Comparison of ENCODE assay signal across 35 cellular contexts in genomic region chr1:119742677-119743076, GRCh38. TPM values are rescaled to one million over a fixed set of nuclear protein-coding genes. Genes with fewer than 3 reads are reported as not detected.
DNase-seq lines count a peak whose midpoint lies in the region; ATAC-seq, FAIRE-seq and TF ChIP-seq lines count a peak whose summit lies in the region.
"Had no signal": no experiment of that assay in that cellular context is flagged by ENCODE, and none has a peak within 500 bp of the region (broad histone marks: within the 10 kb centered on the region; RNA-seq: fewer than 3 reads in every experiment).

No MANE protein-coding gene starts in this region.

- H3K27ac Mint-ChIP-seq in nephron = peak overlapping the region in 2 of 3 experiments; percentile 77 to 84
- H3K27ac Mint-ChIP-seq: activated CD4-positive, alpha-beta memory T cell treated with anti-CD3 and anti-CD28 coated beads for 36 hours; CD4-positive, alpha-beta T cell; stimulated activated naive B cell treated with anti-CD40 and anti-IgM and Interleukin-4, amounts not matched to agents 10 μg/mL and 1 μg/mL and 100 μg/mL, for 72 hours; T-helper 17 cell had no signal

- H3K9ac ChIP-seq in HepG2 (ENCODE audit: insufficient read depth, low read depth, low read length) = no peak overlapping the region

- POLR2A ChIA-PET in HepG2 (lab: Yijun Ruan, JAX) = interaction anchor here (1.6 to 2.3 kb wide), 2 partner anchors 30 to 37 kb away, joined by 6 to 7 read pairs; no protein-coding TSS in a partner anchor

- TF ChIP-seq EP300 in HepG2 (IDR thresholded peaks at IDR 0.05; ENCODE audit: low read depth in 2 of 2, low read length in 2 of 2) (no peak), HepG2 (CRISPR knock-in tag; IDR thresholded peaks at IDR 0.05; ENCODE audit: borderline replicate concordance) (no peak), gastroesophageal sphincter (IDR thresholded peaks at IDR 0.05) (no peak)

- H3K36me3 ChIP-seq in HepG2 (replicated peaks in 1 of 2; ENCODE audit: control insufficient read depth in 1 of 2, insufficient read depth in 2 of 2, low read length in 2 of 2) (peaks cover 32 to 63% of the 10 kb centered on the region in 2 experiments), right lobe of liver (peaks cover 0 to 9% (median 0%) of the 10 kb centered on the region in 4 donors), gastroesophageal sphincter (peaks cover 0 to 13% of the 10 kb centered on the region in 2 donors)

- FAIRE-seq in HepG2 (lab: Jason Lieb, UNC) (no peak), urothelium cell line (lab: Jason Lieb, UNC) (peak; percentile 42)
- FAIRE-seq: A549, GM19239, H54, islet of Langerhans had no signal

- H4K20me1 ChIP-seq in HepG2 (ENCODE audit: insufficient read depth, low read length) = no peaks in the 10 kb centered on the region; the same call in 1 of the 2 replicates

- no peak overlapping the region for H3K4me3 Mint-ChIP-seq in nephron
- H3K4me3 Mint-ChIP-seq: activated CD4-positive, alpha-beta memory T cell treated with anti-CD3 and anti-CD28 coated beads for 36 hours; CD4-positive, alpha-beta T cell; naive thymus-derived CD4-positive, alpha-beta T cell; stimulated activated naive B cell treated with anti-CD40 and anti-IgM and Interleukin-4, amounts not matched to agents 10 μg/mL and 1 μg/mL and 100 μg/mL, for 72 hours; T-helper 17 cell had no signal

- H3K4me1 Mint-ChIP-seq in nephron = peaks cover 70% of the 10 kb centered on the region

- H3K9me3 ChIP-seq in HepG2 (ENCODE audit: low read length) (no peaks in the 10 kb centered on the region), right lobe of liver (no peaks in the 10 kb centered on the region), gastroesophageal sphincter (no peaks in the 10 kb centered on the region)
- H3K9me3 ChIP-seq: A549 had no signal

- H3K27me3 Mint-ChIP-seq in nephron (ENCODE audit: low read depth) = no peaks in the 10 kb centered on the region
- H3K27me3 Mint-ChIP-seq: activated CD4-positive, alpha-beta memory T cell treated with anti-CD3 and anti-CD28 coated beads for 36 hours; CD4-positive, alpha-beta T cell; naive thymus-derived CD4-positive, alpha-beta T cell; stimulated activated naive B cell treated with anti-CD40 and anti-IgM and Interleukin-4, amounts not matched to agents 10 μg/mL and 1 μg/mL and 100 μg/mL, for 72 hours had no signal

- DNase-seq in HepG2 (ENCODE audit: low spot score) (no peak), right lobe of liver (no peak), urothelium cell line (ENCODE audit: low spot score) (no peak)
- DNase-seq: activated CD4-positive, alpha-beta memory T cell treated with anti-CD3 and anti-CD28 coated beads for 36 hours; activated CD8-positive, alpha-beta memory T cell treated with anti-CD3 and anti-CD28 coated beads, Interleukin-2, amount 50 U/mL, for 4 hours; activated naive CD4-positive, alpha-beta T cell; AML-193; CD4-positive, alpha-beta T cell; DND-41; effector memory CD4-positive, alpha-beta T cell; GF-D8; glutamatergic neuron; MM.1S; naive thymus-derived CD4-positive, alpha-beta T cell; NCI-H2029; NCI-H524 treated with DMSO at 0.1 percent for 48 hours; NK-92 treated with Interleukin-12 subunit alpha and Interleukin-12 subunit beta, amount 100 ng/mL, for 24 hours; occipital lobe; PC-3; stimulated activated naive B cell treated with anti-CD40 and anti-IgM and Interleukin-4, amounts not matched to agents 10 μg/mL and 1 μg/mL and 100 μg/mL, for 72 hours; T-helper 17 cell had no signal

- no peak overlapping the region for H2AFZ ChIP-seq in HepG2 (ENCODE audit: low read length)

- BruUV-seq in HepG2 (replicated peaks; lab: Mats Ljungman, UMichigan) = no TSS peak

- no peak for TF ChIP-seq RAD21 in HepG2 (CRISPR knock-in tag; IDR thresholded peaks at IDR 0.05)

- intact Hi-C loops in HepG2 (cut with micrococcal nuclease; ENCODE audit: unreplicated experiment) (no loop called here), right lobe of liver (cut with DNase I) (loop anchor here in 1 of 2 donors (10.0 kb wide), 1 partner anchor 132 kb away; no protein-coding TSS in a partner anchor)

- H3K4me3 ChIP-seq in HepG2 (replicated peaks in 1 of 3; ENCODE audit: insufficient read depth in 1 of 3, low read depth in 2 of 3, low read length in 3 of 3) = no peak overlapping the region
- H3K4me3 ChIP-seq in right lobe of liver = no peak overlapping the region
- H3K4me3 ChIP-seq in gastroesophageal sphincter = no peak overlapping the region
- H3K4me3 ChIP-seq: A549, coronary artery, skin epidermis had no signal

- H3K27me3 ChIP-seq in HepG2 (ENCODE audit: control insufficient read depth in 1 of 2, insufficient read depth in 2 of 2, low read length in 2 of 2) (no peaks in the 10 kb centered on the region), right lobe of liver (no peaks in the 10 kb centered on the region), gastroesophageal sphincter (no peaks in the 10 kb centered on the region)

- CTCF ChIA-PET in HepG2 (lab: Yijun Ruan, JAX; ENCODE audit: low intra/inter-chr PET ratio, low total read pairs) = no interaction called here

- no peaks in the 10 kb centered on the region for H3K79me2 ChIP-seq in HepG2 (ENCODE audit: insufficient read depth, low read length)

- peaks cover 34% of the 10 kb centered on the region for H3K36me3 Mint-ChIP-seq in nephron (ENCODE audit: low read depth)

- in situ Hi-C loops in HepG2 (cut with HindIII; ENCODE audit: extremely low pct_ligation_motif_present, low pct_unique_long_range_greater_than_20kb) = no loop called here

- peaks cover 32% of the 10 kb centered on the region for H3K4me1 ChIP-seq in HepG2 (ENCODE audit: insufficient read depth, low read length)
- peaks cover 0 to 48% (median 14%) of the 10 kb centered on the region in 4 donors for H3K4me1 ChIP-seq in right lobe of liver
- H3K4me1 ChIP-seq in gastroesophageal sphincter = peaks cover 0 to 28% (median 16%) of the 10 kb centered on the region in 3 donors
- H3K4me1 ChIP-seq: A549 had no signal

- WGBS in HepG2 (ENCODE audit: low lambda C conversion rate) = 100% methylated on average over 2 of the region's 7 CpGs
- WGBS in right lobe of liver (ENCODE audit: insufficient coverage, low coverage, low lambda C conversion rate, missing lambda C conversion rate) = no CpG with 5 or more reads among the region's 7 CpGs
- no CpG with 5 or more reads among the region's 7 CpGs for WGBS in gastroesophageal sphincter (ENCODE audit: low coverage in 1 of 2), 2 donors

- H3K4me2 ChIP-seq in HepG2 (ENCODE audit: low read depth, low read length) = no peak overlapping the region
- H3K4me2 ChIP-seq: A549 had no signal

- ATAC-seq in HepG2 (no peak), right lobe of liver (no peak), gastroesophageal sphincter (no peak), HG03571 (IDR thresholded peaks at IDR 0.05; ENCODE audit: unreplicated experiment) (no peak), HG03342 (IDR thresholded peaks at IDR 0.05; ENCODE audit: unreplicated experiment) (no peak), GM21723 (IDR thresholded peaks at IDR 0.05; ENCODE audit: unreplicated experiment) (no peak)
- ATAC-seq: activated CD4-positive, CD25-positive, alpha-beta regulatory T cell treated with anti-CD3 and anti-CD28 coated beads, Interleukin-2, amount 50 U/mL, for 24 hours; naive thymus-derived CD4-positive, alpha-beta T cell; stimulated activated naive B cell treated with anti-CD40 and anti-IgM and Interleukin-4, amounts not matched to agents 10 μg/mL and 1 μg/mL and 100 μg/mL, for 72 hours; T-helper 17 cell had no signal

- 0 out of 4 replicates have a peak, but pooled peaks of 1 of the 2 experiments have one; percentile 16 for TF ChIP-seq POLR2A in HepG2 (IDR thresholded peaks at IDR 0.05; ENCODE audit: insufficient read depth in 1 of 2, low read depth in 2 of 2, low read length in 2 of 2)
- TF ChIP-seq POLR2A in right lobe of liver (IDR thresholded peaks at IDR 0.05) = no peak
- no peak for TF ChIP-seq POLR2A in gastroesophageal sphincter (IDR thresholded peaks at IDR 0.05)

- no peak overlapping the region for H3K27ac ChIP-seq in HepG2 (ENCODE audit: extremely low read length, insufficient read depth, low read length)
- peak overlapping the region in 1 of 3 donors; percentile 24 for H3K27ac ChIP-seq in right lobe of liver
- H3K27ac ChIP-seq in gastroesophageal sphincter = peak overlapping the region in 3 of 4 donors; percentile 66 to 85 (median 77)
- H3K27ac ChIP-seq: A549, epithelial cell of prostate had no signal

- TF ChIP-seq CTCF in HepG2 (CRISPR knock-in tag; IDR thresholded peaks at IDR 0.05) = no peak
- no peak for TF ChIP-seq CTCF in right lobe of liver (IDR thresholded peaks at IDR 0.05)
- no peak for TF ChIP-seq CTCF in gastroesophageal sphincter (IDR thresholded peaks at IDR 0.05)
- TF ChIP-seq CTCF in nephron (IDR thresholded peaks at IDR 0.05; ENCODE audit: unreplicated experiment in 3 of 3) = no peak

- H3K9me3 Mint-ChIP-seq in nephron = no peaks in the 10 kb centered on the region
- H3K9me3 Mint-ChIP-seq: activated CD4-positive, alpha-beta memory T cell treated with anti-CD3 and anti-CD28 coated beads for 36 hours; CD4-positive, alpha-beta T cell; naive thymus-derived CD4-positive, alpha-beta T cell; stimulated activated naive B cell treated with anti-CD40 and anti-IgM and Interleukin-4, amounts not matched to agents 10 μg/mL and 1 μg/mL and 100 μg/mL, for 72 hours had no signal

RNA-seq across cellular contexts. Expression of gene HMGCS2, which starts 26.0 kb away (rescaled TPM):
- 1.5 and 1.6 TPM in 2 replicates for total RNA-seq in HepG2 (2016; rRNA removed; fragmentation: Illumina TruSeq; extraction: Trizol)
- 0.35 and 0.51 TPM in 2 replicates for total RNA-seq in HepG2 (2016; cell fraction: cytosol; rRNA removed; fragmentation: Illumina TruSeq; extraction: Trizol; ENCODE audit: low read depth)
- total RNA-seq in HepG2 (2016; cell fraction: insoluble cytoplasmic fraction; rRNA removed; fragmentation: Illumina TruSeq; extraction: Trizol) = 1.1 and 1.6 TPM in 2 replicates
- total RNA-seq in HepG2 (2016; cell fraction: membrane; rRNA removed; fragmentation: Illumina TruSeq; extraction: Trizol) = 0.24 and 0.28 TPM in 2 replicates
- total RNA-seq in HepG2 (2016; cell fraction: nucleus; rRNA removed; fragmentation: Illumina TruSeq; extraction: Trizol) = 0.78 and 0.94 TPM in 2 replicates
- polyA plus RNA-seq in HepG2 (2011; rRNA removed) = 0.44 and 0.60 TPM in 2 replicates
- polyA plus RNA-seq in HepG2 (2011; cell fraction: cytosol; rRNA removed) = 0.48 and 0.67 TPM in 2 replicates
- 0.29 and 0.38 TPM in 2 replicates for polyA plus RNA-seq in HepG2 (2011; cell fraction: nucleus; rRNA removed)
- polyA plus RNA-seq in HepG2 (2012) = 2.2 and 17.9 TPM in 2 replicates
- 0.10 and 0.24 TPM in 2 replicates for polyA plus RNA-seq in HepG2 (2016; cell fraction: cytosol; fragmentation: Illumina TruSeq; extraction: Trizol; ENCODE audit: low read depth)
- 1.6 TPM in 2 replicates for polyA plus RNA-seq in HepG2 (2016; cell fraction: insoluble cytoplasmic fraction; fragmentation: Illumina TruSeq; extraction: Trizol; ENCODE audit: low read depth)
- polyA plus RNA-seq in HepG2 (2016; cell fraction: membrane; fragmentation: Illumina TruSeq; extraction: Trizol; ENCODE audit: low read depth) = 0.42 and 0.52 TPM in 2 replicates
- polyA plus RNA-seq in HepG2 (2016; cell fraction: nucleus; fragmentation: Illumina TruSeq; extraction: Trizol; ENCODE audit: insufficient read depth, low read depth) = 0.81 and 1.0 TPM in 2 replicates
- polyA minus RNA-seq in HepG2 (2011; rRNA and poly(A)+ RNA removed; ENCODE audit: low replicate concordance) = 0.42 and 6.5 TPM in 2 replicates
- 0.53 and 0.99 TPM in 2 replicates for polyA minus RNA-seq in HepG2 (2011; cell fraction: cytosol; rRNA and poly(A)+ RNA removed)
- polyA minus RNA-seq in HepG2 (2011; cell fraction: nucleus; rRNA and poly(A)+ RNA removed) = 0.64 and 1.2 TPM in 2 replicates
- 100 to 1,000 TPM; 390 to 938 (median 855) TPM for total RNA-seq in right lobe of liver
- 1 to 10 TPM in 1 of 4 donors, under 1 TPM in 1, not detected in 2; 0.15 to 3.4 TPM for total RNA-seq in gastroesophageal sphincter
- total RNA-seq: activated CD4-positive, alpha-beta memory T cell treated with anti-CD3 and anti-CD28 coated beads for 36 hours; CD4-positive, alpha-beta T cell; naive thymus-derived CD4-positive, alpha-beta T cell; occipital lobe; PC-3; pulmonary artery endothelial cell; T-helper 17 cell had no signal
- polyA plus RNA-seq: A549; naive thymus-derived CD4-positive, alpha-beta T cell had no signal

RNA-seq across cellular contexts. Expression of gene PHGDH, which starts 30.9 kb away (rescaled TPM):
- 133 and 163 TPM in 2 replicates for total RNA-seq in HepG2 (2016; rRNA removed; fragmentation: Illumina TruSeq; extraction: Trizol)
- 21.0 and 24.9 TPM in 2 replicates for total RNA-seq in HepG2 (2016; cell fraction: cytosol; rRNA removed; fragmentation: Illumina TruSeq; extraction: Trizol; ENCODE audit: low read depth)
- 129 and 150 TPM in 2 replicates for total RNA-seq in HepG2 (2016; cell fraction: insoluble cytoplasmic fraction; rRNA removed; fragmentation: Illumina TruSeq; extraction: Trizol)
- 39.4 and 42.4 TPM in 2 replicates for total RNA-seq in HepG2 (2016; cell fraction: membrane; rRNA removed; fragmentation: Illumina TruSeq; extraction: Trizol)
- total RNA-seq in HepG2 (2016; cell fraction: nucleus; rRNA removed; fragmentation: Illumina TruSeq; extraction: Trizol) = 97.4 and 99.8 TPM in 2 replicates
- 95.8 and 115 TPM in 2 replicates for polyA plus RNA-seq in HepG2 (2011; rRNA removed)
- polyA plus RNA-seq in HepG2 (2011; cell fraction: cytosol; rRNA removed) = 75.7 and 106 TPM in 2 replicates
- polyA plus RNA-seq in HepG2 (2011; cell fraction: nucleus; rRNA removed) = 121 and 144 TPM in 2 replicates
- 256 and 310 TPM in 2 replicates for polyA plus RNA-seq in HepG2 (2012)
- polyA plus RNA-seq in HepG2 (2016; cell fraction: cytosol; fragmentation: Illumina TruSeq; extraction: Trizol; ENCODE audit: low read depth) = 30.4 and 30.8 TPM in 2 replicates
- polyA plus RNA-seq in HepG2 (2016; cell fraction: insoluble cytoplasmic fraction; fragmentation: Illumina TruSeq; extraction: Trizol; ENCODE audit: low read depth) = 194 and 210 TPM in 2 replicates
- 33.7 and 34.4 TPM in 2 replicates for polyA plus RNA-seq in HepG2 (2016; cell fraction: membrane; fragmentation: Illumina TruSeq; extraction: Trizol; ENCODE audit: low read depth)
- 169 and 170 TPM in 2 replicates for polyA plus RNA-seq in HepG2 (2016; cell fraction: nucleus; fragmentation: Illumina TruSeq; extraction: Trizol; ENCODE audit: insufficient read depth, low read depth)
- 247 and 513 TPM in 2 replicates for polyA minus RNA-seq in HepG2 (2011; rRNA and poly(A)+ RNA removed; ENCODE audit: low replicate concordance)
- 80.2 and 88.3 TPM in 2 replicates for polyA minus RNA-seq in HepG2 (2011; cell fraction: cytosol; rRNA and poly(A)+ RNA removed)
- polyA minus RNA-seq in HepG2 (2011; cell fraction: nucleus; rRNA and poly(A)+ RNA removed) = 109 and 121 TPM in 2 replicates
- total RNA-seq in right lobe of liver = 100 to 1,000 TPM in 1 of 6 experiments, 10 to 100 TPM in 5; 51.2 to 151 (median 74.0) TPM
- total RNA-seq in gastroesophageal sphincter = 10 to 100 TPM; 16.7 to 34.9 (median 26.4) TPM

Comparison
In these comparisons a context has a peak if more than half of its experiments do, and no peak if none do; other contexts are left out.
1. RNA of gene HMGCS2, which starts 26.0 kb away (total RNA-seq): 390 to 938 TPM in right lobe of liver; 0.24 to 1.6 TPM in HepG2 and 0.15 to 3.4 TPM in gastroesophageal sphincter; every median in the first group is over 10 times any median in the second.